In the genomic region with DNA sequence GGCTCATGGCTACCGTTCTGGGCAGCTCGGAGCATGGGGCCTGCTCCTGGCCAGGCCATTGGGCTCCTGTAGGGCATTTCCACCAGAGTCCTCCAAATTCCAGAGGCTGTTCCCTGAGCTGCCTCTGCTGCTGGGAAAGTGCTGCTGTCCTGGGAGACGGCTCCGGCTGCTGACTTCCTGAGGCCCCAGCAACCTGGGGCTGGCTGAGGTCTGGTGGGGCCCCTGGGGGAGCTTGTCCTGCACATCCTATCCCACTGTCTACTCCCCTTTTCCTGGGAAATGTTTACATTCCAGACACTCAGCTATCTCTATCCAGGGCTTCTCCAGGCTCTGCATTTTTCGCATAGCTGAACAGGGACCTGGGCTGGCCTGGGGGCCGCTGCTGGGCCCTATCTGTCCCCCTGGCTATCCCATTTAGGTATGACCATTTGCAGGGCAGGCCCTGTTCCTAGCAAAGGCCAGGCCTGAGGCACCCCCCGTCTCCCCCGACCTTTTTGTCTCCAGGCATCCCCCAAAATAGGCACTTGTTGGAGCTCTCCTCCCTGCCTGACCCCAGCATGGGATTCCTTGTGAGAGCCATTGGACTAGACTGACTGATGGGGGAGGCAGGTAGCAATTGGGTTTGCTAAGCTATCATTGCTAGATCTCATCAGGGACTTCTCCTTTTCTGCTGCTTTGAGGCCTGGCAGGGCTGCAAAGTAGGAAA, we compare ENCODE assay signal across 1 cellular context.
TF ChIP-seq lines count a peak whose summit lies in the region.

No MANE protein-coding gene starts in this region.

TF ChIP-seq in HepG2, 621 proteins besides CTCF, POLR2A, EP300 and RAD21 (continued from another document and continues in another):
- TF ChIP-seq, protein P1, sequence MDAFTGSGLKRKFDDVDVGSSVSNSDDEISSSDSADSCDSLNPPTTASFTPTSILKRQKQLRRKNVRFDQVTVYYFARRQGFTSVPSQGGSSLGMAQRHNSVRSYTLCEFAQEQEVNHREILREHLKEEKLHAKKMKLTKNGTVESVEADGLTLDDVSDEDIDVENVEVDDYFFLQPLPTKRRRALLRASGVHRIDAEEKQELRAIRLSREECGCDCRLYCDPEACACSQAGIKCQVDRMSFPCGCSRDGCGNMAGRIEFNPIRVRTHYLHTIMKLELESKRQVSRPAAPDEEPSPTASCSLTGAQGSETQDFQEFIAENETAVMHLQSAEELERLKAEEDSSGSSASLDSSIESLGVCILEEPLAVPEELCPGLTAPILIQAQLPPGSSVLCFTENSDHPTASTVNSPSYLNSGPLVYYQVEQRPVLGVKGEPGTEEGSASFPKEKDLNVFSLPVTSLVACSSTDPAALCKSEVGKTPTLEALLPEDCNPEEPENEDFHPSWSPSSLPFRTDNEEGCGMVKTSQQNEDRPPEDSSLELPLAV (CRISPR knock-in tag; conservative IDR thresholded peaks at IDR 0.05; ENCODE audit: low read depth) = no peak
- TF ChIP-seq ZNF766 (CRISPR knock-in tag; IDR thresholded peaks at IDR 0.05; ENCODE audit: borderline replicate concordance) (0 out of 2 replicates have a peak, but pooled peaks have one; percentile 40), CAMTA2 (CRISPR knock-in tag; IDR thresholded peaks at IDR 0.05; ENCODE audit: borderline replicate concordance) (no peak), ZNF773 (CRISPR knock-in tag; IDR thresholded peaks at IDR 0.05; ENCODE audit: borderline replicate concordance) (peak; percentile 12; the same call in 1 of the 2 replicates), ATM (IDR thresholded peaks at IDR 0.05; ENCODE audit: borderline replicate concordance) (no peak), POGZ (CRISPR knock-in tag; IDR thresholded peaks at IDR 0.05) (no peak), ZKSCAN5 (CRISPR knock-in tag; IDR thresholded peaks at IDR 0.05) (no peak), ZNF589 (CRISPR knock-in tag; conservative IDR thresholded peaks at IDR 0.05) (no peak), TBP (CRISPR knock-in tag; IDR thresholded peaks at IDR 0.05) (no peak), PHF5A (CRISPR knock-in tag; IDR thresholded peaks at IDR 0.05; ENCODE audit: low read depth, unreplicated experiment) (no peak), ZNF274 (CRISPR knock-in tag; IDR thresholded peaks at IDR 0.05) (peak; percentile 61; the same call in 1 of the 2 replicates), ZFP82 (CRISPR knock-in tag; IDR thresholded peaks at IDR 0.05; ENCODE audit: borderline replicate concordance) (no peak), ARNTL (CRISPR knock-in tag; IDR thresholded peaks at IDR 0.05) (0 out of 2 replicates have a peak, but pooled peaks have one; percentile 36), HOXA3 (CRISPR knock-in tag; IDR thresholded peaks at IDR 0.05) (peak; percentile 67), MATR3 (CRISPR knock-in tag; IDR thresholded peaks at IDR 0.05) (no peak), GATA4 (IDR thresholded peaks at IDR 0.05; ENCODE audit: borderline replicate concordance, low read depth) (no peak), MED13 (CRISPR knock-in tag; IDR thresholded peaks at IDR 0.05) (0 out of 2 replicates have a peak, but pooled peaks have one; percentile 3), NFIC (IDR thresholded peaks at IDR 0.05; ENCODE audit: low read length) (no peak), ZNF713 (CRISPR knock-in tag; IDR thresholded peaks at IDR 0.05) (no peak), SIN3A (IDR thresholded peaks at IDR 0.05; ENCODE audit: borderline replicate concordance, low read depth, low read length) (no peak), CBFB (CRISPR knock-in tag; IDR thresholded peaks at IDR 0.05) (0 out of 2 replicates have a peak, but pooled peaks have one; percentile 41), MZF1 (CRISPR knock-in tag; IDR thresholded peaks at IDR 0.05; ENCODE audit: borderline replicate concordance) (no peak), ZNF720 (CRISPR knock-in tag; IDR thresholded peaks at IDR 0.05) (no peak), RFX3 (CRISPR knock-in tag; IDR thresholded peaks at IDR 0.05) (no peak), ZNF605 (CRISPR knock-in tag; IDR thresholded peaks at IDR 0.05) (no peak; the same call in 1 of the 2 replicates), ZNF772 (CRISPR knock-in tag; IDR thresholded peaks at IDR 0.05) (no peak), SOX13 (IDR thresholded peaks at IDR 0.05) (no peak), SOX13 (CRISPR knock-in tag; conservative IDR thresholded peaks at IDR 0.05 in 1 of 2, IDR thresholded peaks at IDR 0.05 in 1 of 2) (peak in 1 of 2 experiments; percentile 68; a peak in 2 of 4 replicates), NCOR1 (IDR thresholded peaks at IDR 0.05; ENCODE audit: borderline replicate concordance, low read length) (no peak), PRMT3 (CRISPR knock-in tag; IDR thresholded peaks at IDR 0.05; ENCODE audit: borderline replicate concordance, low read depth) (no peak)
- TF ChIP-seq, protein P2, sequence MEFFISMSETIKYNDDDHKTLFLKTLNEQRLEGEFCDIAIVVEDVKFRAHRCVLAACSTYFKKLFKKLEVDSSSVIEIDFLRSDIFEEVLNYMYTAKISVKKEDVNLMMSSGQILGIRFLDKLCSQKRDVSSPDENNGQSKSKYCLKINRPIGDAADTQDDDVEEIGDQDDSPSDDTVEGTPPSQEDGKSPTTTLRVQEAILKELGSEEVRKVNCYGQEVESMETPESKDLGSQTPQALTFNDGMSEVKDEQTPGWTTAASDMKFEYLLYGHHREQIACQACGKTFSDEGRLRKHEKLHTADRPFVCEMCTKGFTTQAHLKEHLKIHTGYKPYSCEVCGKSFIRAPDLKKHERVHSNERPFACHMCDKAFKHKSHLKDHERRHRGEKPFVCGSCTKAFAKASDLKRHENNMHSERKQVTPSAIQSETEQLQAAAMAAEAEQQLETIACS (CRISPR knock-in tag; IDR thresholded peaks at IDR 0.05) = no peak
- TF ChIP-seq, protein P3, sequence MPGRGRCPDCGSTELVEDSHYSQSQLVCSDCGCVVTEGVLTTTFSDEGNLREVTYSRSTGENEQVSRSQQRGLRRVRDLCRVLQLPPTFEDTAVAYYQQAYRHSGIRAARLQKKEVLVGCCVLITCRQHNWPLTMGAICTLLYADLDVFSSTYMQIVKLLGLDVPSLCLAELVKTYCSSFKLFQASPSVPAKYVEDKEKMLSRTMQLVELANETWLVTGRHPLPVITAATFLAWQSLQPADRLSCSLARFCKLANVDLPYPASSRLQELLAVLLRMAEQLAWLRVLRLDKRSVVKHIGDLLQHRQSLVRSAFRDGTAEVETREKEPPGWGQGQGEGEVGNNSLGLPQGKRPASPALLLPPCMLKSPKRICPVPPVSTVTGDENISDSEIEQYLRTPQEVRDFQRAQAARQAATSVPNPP (CRISPR knock-in tag; IDR thresholded peaks at IDR 0.05) = no peak
- TF ChIP-seq, protein P4, sequence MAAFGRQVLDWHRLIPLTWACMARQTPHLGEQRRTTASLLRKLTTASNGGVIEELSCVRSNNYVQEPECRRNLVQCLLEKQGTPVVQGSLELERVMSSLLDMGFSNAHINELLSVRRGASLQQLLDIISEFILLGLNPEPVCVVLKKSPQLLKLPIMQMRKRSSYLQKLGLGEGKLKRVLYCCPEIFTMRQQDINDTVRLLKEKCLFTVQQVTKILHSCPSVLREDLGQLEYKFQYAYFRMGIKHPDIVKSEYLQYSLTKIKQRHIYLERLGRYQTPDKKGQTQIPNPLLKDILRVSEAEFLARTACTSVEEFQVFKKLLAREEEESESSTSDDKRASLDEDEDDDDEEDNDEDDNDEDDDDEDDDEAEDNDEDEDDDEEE (CRISPR knock-in tag; IDR thresholded peaks at IDR 0.05) = peak; percentile 69; the same call in 1 of the 2 replicates
- TF ChIP-seq, protein P5, sequence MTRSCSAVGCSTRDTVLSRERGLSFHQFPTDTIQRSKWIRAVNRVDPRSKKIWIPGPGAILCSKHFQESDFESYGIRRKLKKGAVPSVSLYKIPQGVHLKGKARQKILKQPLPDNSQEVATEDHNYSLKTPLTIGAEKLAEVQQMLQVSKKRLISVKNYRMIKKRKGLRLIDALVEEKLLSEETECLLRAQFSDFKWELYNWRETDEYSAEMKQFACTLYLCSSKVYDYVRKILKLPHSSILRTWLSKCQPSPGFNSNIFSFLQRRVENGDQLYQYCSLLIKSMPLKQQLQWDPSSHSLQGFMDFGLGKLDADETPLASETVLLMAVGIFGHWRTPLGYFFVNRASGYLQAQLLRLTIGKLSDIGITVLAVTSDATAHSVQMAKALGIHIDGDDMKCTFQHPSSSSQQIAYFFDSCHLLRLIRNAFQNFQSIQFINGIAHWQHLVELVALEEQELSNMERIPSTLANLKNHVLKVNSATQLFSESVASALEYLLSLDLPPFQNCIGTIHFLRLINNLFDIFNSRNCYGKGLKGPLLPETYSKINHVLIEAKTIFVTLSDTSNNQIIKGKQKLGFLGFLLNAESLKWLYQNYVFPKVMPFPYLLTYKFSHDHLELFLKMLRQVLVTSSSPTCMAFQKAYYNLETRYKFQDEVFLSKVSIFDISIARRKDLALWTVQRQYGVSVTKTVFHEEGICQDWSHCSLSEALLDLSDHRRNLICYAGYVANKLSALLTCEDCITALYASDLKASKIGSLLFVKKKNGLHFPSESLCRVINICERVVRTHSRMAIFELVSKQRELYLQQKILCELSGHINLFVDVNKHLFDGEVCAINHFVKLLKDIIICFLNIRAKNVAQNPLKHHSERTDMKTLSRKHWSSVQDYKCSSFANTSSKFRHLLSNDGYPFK (CRISPR knock-in tag; IDR thresholded peaks at IDR 0.05; ENCODE audit: borderline replicate concordance) = no peak
- TF ChIP-seq, protein P6, sequence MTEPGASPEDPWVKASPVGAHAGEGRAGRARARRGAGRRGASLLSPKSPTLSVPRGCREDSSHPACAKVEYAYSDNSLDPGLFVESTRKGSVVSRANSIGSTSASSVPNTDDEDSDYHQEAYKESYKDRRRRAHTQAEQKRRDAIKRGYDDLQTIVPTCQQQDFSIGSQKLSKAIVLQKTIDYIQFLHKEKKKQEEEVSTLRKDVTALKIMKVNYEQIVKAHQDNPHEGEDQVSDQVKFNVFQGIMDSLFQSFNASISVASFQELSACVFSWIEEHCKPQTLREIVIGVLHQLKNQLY (CRISPR knock-in tag; IDR thresholded peaks at IDR 0.05) = peak; percentile 61
- TF ChIP-seq, protein P7, sequence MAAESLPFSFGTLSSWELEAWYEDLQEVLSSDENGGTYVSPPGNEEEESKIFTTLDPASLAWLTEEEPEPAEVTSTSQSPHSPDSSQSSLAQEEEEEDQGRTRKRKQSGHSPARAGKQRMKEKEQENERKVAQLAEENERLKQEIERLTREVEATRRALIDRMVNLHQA (CRISPR knock-in tag; IDR thresholded peaks at IDR 0.05) = no peak
- TF ChIP-seq, protein P8, sequence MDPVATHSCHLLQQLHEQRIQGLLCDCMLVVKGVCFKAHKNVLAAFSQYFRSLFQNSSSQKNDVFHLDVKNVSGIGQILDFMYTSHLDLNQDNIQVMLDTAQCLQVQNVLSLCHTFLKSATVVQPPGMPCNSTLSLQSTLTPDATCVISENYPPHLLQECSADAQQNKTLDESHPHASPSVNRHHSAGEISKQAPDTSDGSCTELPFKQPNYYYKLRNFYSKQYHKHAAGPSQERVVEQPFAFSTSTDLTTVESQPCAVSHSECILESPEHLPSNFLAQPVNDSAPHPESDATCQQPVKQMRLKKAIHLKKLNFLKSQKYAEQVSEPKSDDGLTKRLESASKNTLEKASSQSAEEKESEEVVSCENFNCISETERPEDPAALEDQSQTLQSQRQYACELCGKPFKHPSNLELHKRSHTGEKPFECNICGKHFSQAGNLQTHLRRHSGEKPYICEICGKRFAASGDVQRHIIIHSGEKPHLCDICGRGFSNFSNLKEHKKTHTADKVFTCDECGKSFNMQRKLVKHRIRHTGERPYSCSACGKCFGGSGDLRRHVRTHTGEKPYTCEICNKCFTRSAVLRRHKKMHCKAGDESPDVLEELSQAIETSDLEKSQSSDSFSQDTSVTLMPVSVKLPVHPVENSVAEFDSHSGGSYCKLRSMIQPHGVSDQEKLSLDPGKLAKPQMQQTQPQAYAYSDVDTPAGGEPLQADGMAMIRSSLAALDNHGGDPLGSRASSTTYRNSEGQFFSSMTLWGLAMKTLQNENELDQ (CRISPR knock-in tag; IDR thresholded peaks at IDR 0.05; ENCODE audit: borderline replicate concordance) = no peak
- TF ChIP-seq, protein P9, sequence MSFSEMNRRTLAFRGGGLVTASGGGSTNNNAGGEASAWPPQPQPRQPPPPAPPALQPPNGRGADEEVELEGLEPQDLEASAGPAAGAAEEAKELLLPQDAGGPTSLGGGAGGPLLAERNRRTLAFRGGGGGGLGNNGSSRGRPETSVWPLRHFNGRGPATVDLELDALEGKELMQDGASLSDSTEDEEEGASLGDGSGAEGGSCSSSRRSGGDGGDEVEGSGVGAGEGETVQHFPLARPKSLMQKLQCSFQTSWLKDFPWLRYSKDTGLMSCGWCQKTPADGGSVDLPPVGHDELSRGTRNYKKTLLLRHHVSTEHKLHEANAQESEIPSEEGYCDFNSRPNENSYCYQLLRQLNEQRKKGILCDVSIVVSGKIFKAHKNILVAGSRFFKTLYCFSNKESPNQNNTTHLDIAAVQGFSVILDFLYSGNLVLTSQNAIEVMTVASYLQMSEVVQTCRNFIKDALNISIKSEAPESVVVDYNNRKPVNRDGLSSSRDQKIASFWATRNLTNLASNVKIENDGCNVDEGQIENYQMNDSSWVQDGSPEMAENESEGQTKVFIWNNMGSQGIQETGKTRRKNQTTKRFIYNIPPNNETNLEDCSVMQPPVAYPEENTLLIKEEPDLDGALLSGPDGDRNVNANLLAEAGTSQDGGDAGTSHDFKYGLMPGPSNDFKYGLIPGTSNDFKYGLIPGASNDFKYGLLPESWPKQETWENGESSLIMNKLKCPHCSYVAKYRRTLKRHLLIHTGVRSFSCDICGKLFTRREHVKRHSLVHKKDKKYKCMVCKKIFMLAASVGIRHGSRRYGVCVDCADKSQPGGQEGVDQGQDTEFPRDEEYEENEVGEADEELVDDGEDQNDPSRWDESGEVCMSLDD (CRISPR knock-in tag; IDR thresholded peaks at IDR 0.05; ENCODE audit: borderline replicate concordance) = peak; percentile 95; the same call in 1 of the 2 replicates
- TF ChIP-seq, protein P10, sequence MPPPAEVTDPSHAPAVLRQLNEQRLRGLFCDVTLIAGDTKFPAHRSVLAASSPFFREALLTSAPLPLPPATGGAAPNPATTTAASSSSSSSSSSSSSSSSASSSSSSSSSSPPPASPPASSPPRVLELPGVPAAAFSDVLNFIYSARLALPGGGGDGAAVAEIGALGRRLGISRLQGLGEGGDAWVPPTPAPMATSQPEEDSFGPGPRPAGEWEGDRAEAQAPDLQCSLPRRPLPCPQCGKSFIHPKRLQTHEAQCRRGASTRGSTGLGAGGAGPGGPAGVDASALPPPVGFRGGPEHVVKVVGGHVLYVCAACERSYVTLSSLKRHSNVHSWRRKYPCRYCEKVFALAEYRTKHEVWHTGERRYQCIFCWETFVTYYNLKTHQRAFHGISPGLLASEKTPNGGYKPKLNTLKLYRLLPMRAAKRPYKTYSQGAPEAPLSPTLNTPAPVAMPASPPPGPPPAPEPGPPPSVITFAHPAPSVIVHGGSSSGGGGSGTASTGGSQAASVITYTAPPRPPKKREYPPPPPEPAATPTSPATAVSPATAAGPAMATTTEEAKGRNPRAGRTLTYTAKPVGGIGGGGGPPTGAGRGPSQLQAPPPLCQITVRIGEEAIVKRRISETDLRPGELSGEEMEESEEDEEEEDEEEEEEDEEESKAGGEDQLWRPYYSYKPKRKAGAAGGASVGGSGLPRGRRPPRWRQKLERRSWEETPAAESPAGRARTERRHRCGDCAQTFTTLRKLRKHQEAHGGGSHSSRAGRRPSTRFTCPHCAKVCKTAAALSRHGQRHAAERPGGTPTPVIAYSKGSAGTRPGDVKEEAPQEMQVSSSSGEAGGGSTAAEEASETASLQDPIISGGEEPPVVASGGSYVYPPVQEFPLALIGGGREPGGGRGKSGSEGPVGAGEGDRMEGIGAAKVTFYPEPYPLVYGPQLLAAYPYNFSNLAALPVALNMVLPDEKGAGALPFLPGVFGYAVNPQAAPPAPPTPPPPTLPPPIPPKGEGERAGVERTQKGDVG (CRISPR knock-in tag; IDR thresholded peaks at IDR 0.05; ENCODE audit: borderline replicate concordance) = 0 out of 2 replicates have a peak, but pooled peaks have one; percentile 23
